ENCODE assay signal across 7 cellular contexts in the genomic region with DNA sequence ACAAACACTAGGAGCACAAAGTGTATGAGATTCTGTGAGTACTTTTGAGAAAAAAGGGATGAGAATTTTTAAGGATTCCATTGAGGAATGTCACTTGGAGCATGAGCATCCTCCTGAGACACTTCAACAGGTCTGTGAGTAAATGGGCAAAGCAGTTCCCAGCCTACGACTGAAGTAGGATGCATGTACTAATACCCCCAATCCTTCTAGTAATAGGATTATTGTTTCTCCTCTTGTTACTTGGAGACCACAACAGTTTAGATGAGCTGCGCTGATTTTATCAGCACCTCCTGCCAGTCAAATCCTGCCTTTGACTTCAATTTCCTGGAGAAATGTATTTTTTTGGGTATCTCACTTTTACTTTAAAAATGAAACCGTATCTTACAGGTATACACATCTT. TPM values are rescaled to one million over a fixed set of nuclear protein-coding genes. Genes with fewer than 3 reads are reported as not detected.
A peak's percentile ranks its signal among the peaks of the same experiment; 100 is the strongest.
DNase-seq lines count a peak whose midpoint lies in the region; ATAC-seq and TF ChIP-seq lines count a peak whose summit lies in the region.

No MANE protein-coding gene starts in this region.

- DNase-seq in HCEC 1CT = peak; percentile 0
- DNase-seq in fibroblast of villous mesenchyme (ENCODE audit: low read depth) = no peak
- DNase-seq in stimulated activated CD4-positive, alpha-beta T cell treated with anti-CD3 and anti-CD28 coated beads, Interleukin-2, amount 100 ng/mL, for 48 hours = no peak

- H3K4me3 ChIP-seq in fibroblast of villous mesenchyme (ENCODE audit: low read depth, low read length) = peak overlapping the region; percentile 92
- peak overlapping the region; percentile 40 to 78 (median 73) for H3K4me3 ChIP-seq in skin epidermis

- TF ChIP-seq CTCF in fibroblast of villous mesenchyme (IDR thresholded peaks at IDR 0.05; ENCODE audit: insufficient read depth, low read depth, low read length) = no peak

- H3K27ac ChIP-seq in skin epidermis = peak overlapping the region in 5 of 21 experiments; percentile 66 to 84 (median 81)

- ATAC-seq in SK-N-SH treated with all-trans-retinoic acid at 6 μM for 48 hours (peak; percentile 13), HG03354 (IDR thresholded peaks at IDR 0.05; ENCODE audit: poor library complexity, severe bottlenecking, unreplicated experiment) (no peak), HG02970 (IDR thresholded peaks at IDR 0.05; ENCODE audit: low FRiP score, unreplicated experiment) (no peak)

TF ChIP-seq in SK-N-SH treated with all-trans-retinoic acid at 6 μM for 48 hours, 23 proteins besides CTCF, POLR2A, EP300 and RAD21:
- TF ChIP-seq TOX (CRISPR knock-in tag; IDR thresholded peaks at IDR 0.05; ENCODE audit: borderline replicate concordance) (no peak), ZFP3 (CRISPR knock-in tag; IDR thresholded peaks at IDR 0.05) (no peak), ZNF8 (CRISPR knock-in tag; IDR thresholded peaks at IDR 0.05) (no peak), ARNTL (CRISPR knock-in tag; IDR thresholded peaks at IDR 0.05; ENCODE audit: borderline replicate concordance, low read depth) (no peak), GLIS3 (CRISPR knock-in tag; IDR thresholded peaks at IDR 0.05) (no peak), OSR1 (CRISPR knock-in tag; IDR thresholded peaks at IDR 0.05) (no peak), ZNF70 (CRISPR knock-in tag; IDR thresholded peaks at IDR 0.05) (no peak), CSDC2 (CRISPR knock-in tag; IDR thresholded peaks at IDR 0.05) (no peak), SNAI2 (CRISPR knock-in tag; IDR thresholded peaks at IDR 0.05) (no peak), TCF4 (CRISPR knock-in tag; IDR thresholded peaks at IDR 0.05; ENCODE audit: borderline replicate concordance) (no peak), RARB (CRISPR knock-in tag; IDR thresholded peaks at IDR 0.05) (no peak), ZFP30 (CRISPR knock-in tag; IDR thresholded peaks at IDR 0.05) (no peak)
- TF ChIP-seq, protein P1, sequence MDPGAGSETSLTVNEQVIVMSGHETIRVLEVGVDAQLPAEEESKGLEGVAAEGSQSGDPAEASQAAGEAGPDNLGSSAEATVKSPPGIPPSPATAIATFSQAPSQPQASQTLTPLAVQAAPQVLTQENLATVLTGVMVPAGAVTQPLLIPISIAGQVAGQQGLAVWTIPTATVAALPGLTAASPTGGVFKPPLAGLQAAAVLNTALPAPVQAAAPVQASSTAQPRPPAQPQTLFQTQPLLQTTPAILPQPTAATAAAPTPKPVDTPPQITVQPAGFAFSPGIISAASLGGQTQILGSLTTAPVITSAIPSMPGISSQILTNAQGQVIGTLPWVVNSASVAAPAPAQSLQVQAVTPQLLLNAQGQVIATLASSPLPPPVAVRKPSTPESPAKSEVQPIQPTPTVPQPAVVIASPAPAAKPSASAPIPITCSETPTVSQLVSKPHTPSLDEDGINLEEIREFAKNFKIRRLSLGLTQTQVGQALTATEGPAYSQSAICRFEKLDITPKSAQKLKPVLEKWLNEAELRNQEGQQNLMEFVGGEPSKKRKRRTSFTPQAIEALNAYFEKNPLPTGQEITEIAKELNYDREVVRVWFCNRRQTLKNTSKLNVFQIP (CRISPR knock-in tag; IDR thresholded peaks at IDR 0.05; ENCODE audit: borderline replicate concordance, low read depth) = no peak
- TF ChIP-seq, protein P2, sequence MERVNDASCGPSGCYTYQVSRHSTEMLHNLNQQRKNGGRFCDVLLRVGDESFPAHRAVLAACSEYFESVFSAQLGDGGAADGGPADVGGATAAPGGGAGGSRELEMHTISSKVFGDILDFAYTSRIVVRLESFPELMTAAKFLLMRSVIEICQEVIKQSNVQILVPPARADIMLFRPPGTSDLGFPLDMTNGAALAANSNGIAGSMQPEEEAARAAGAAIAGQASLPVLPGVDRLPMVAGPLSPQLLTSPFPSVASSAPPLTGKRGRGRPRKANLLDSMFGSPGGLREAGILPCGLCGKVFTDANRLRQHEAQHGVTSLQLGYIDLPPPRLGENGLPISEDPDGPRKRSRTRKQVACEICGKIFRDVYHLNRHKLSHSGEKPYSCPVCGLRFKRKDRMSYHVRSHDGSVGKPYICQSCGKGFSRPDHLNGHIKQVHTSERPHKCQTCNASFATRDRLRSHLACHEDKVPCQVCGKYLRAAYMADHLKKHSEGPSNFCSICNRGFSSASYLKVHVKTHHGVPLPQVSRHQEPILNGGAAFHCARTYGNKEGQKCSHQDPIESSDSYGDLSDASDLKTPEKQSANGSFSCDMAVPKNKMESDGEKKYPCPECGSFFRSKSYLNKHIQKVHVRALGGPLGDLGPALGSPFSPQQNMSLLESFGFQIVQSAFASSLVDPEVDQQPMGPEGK (CRISPR knock-in tag; IDR thresholded peaks at IDR 0.05; ENCODE audit: borderline replicate concordance) = no peak
- TF ChIP-seq, protein P3, sequence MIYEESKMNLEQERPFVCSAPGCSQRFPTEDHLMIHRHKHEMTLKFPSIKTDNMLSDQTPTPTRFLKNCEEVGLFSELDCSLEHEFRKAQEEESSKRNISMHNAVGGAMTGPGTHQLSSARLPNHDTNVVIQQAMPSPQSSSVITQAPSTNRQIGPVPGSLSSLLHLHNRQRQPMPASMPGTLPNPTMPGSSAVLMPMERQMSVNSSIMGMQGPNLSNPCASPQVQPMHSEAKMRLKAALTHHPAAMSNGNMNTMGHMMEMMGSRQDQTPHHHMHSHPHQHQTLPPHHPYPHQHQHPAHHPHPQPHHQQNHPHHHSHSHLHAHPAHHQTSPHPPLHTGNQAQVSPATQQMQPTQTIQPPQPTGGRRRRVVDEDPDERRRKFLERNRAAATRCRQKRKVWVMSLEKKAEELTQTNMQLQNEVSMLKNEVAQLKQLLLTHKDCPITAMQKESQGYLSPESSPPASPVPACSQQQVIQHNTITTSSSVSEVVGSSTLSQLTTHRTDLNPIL (CRISPR knock-in tag; IDR thresholded peaks at IDR 0.05; ENCODE audit: low read depth) = no peak

RNA-seq across cellular contexts. Expression of a gene that starts 0.8 kb away (rescaled TPM):
- total RNA-seq in fibroblast of villous mesenchyme = 20.7 and 22.9 TPM in 2 replicates

RNA-seq across cellular contexts. Expression of a gene that starts 21.0 kb away (rescaled TPM):
- total RNA-seq in fibroblast of villous mesenchyme = 8.2 and 10.3 TPM in 2 replicates
